In the genomic region with DNA sequence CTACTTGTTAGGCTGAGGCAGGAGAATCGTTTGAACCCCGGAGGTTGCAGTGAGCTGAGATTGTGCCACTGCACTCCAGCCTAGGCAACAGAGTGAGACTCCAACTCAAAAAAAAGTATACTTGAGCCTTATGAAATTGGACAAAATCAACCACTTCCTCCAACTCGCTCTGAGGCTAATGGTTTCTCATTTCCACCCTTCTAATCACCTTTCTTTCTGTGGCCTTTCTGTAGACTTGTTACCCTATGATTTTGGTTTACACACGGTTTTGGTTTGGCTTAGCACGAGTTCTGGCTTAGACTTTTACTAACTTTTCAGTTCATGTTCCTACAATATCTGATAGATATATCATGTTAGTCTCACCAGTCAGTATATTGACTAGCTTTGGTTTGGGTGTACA, we compare ENCODE assay signal across 24 cellular contexts.
"Had no signal": no experiment of that assay in that cellular context is flagged by ENCODE, and none has a peak within 500 bp of the region (broad histone marks: within the 10 kb centered on the region; RNA-seq: fewer than 3 reads in every experiment).

No MANE protein-coding gene starts in this region.

- H3K9me3 Mint-ChIP-seq: activated CD4-positive, alpha-beta memory T cell treated with anti-CD3 and anti-CD28 coated beads, Interleukin-2, amount 10 ng/mL, durations not matched to agents 7 days and 5 days; activated CD4-positive, alpha-beta T cell treated with anti-CD3 and anti-CD28 coated beads, Interleukin-2, amount 10 ng/mL, durations not matched to agents 7 days and 5 days; activated naive CD4-positive, alpha-beta T cell treated with anti-CD3 and anti-CD28 coated beads, Interleukin-2, amount 50 U/mL, for 72 hours; naive thymus-derived CD8-positive, alpha-beta T cell had no signal

- DNase-seq: activated CD4-positive, alpha-beta memory T cell treated with anti-CD3 and anti-CD28 coated beads, Interleukin-2, amount 10 ng/mL, durations not matched to agents 7 days and 5 days; activated CD4-positive, alpha-beta T cell treated with anti-CD3 and anti-CD28 coated beads, Interleukin-2, amount 10 ng/mL, durations not matched to agents 7 days and 5 days; activated CD4-positive, CD25-positive, alpha-beta regulatory T cell treated with anti-CD3 and anti-CD28 coated beads, Interleukin-2, amount 50 U/mL, for 72 hours; activated CD8-positive, alpha-beta memory T cell treated with anti-CD3 and anti-CD28 coated beads, Interleukin-2, amount 10 ng/mL, durations not matched to agents 7 days and 5 days; activated naive CD4-positive, alpha-beta T cell; activated T-cell treated with anti-CD3 and anti-CD28 coated beads, Interleukin-2, amount 50 U/mL, for 48 hours; effector CD8-positive, alpha-beta T cell; esophagus squamous epithelium; foreskin melanocyte; heart right ventricle; left lung; lower lobe of right lung; mesenchymal stem cell; naive thymus-derived CD8-positive, alpha-beta T cell; right cardiac atrium; spleen; stimulated activated naive CD4-positive, alpha-beta T cell; tibial artery; upper lobe of right lung had no signal

- H3K27me3 ChIP-seq: esophagus squamous epithelium, heart right ventricle, left lung, spleen, suprapubic skin, tibial artery, upper lobe of right lung had no signal

- ATAC-seq: activated CD8-positive, alpha-beta memory T cell treated with anti-CD3 and anti-CD28 coated beads, Interleukin-2, amount 10 ng/mL, durations not matched to agents 7 days and 5 days; activated naive CD4-positive, alpha-beta T cell treated with anti-CD3 and anti-CD28 coated beads, Interleukin-2, amount 50 U/mL, for 72 hours; heart right ventricle; left lung; lower lobe of right lung; naive thymus-derived CD8-positive, alpha-beta T cell; right cardiac atrium; upper lobe of right lung had no signal

- H3K27ac ChIP-seq: epithelial cell of prostate, esophagus squamous epithelium, heart right ventricle, left lung, lower lobe of right lung, spleen, suprapubic skin, tibial artery, upper lobe of right lung had no signal

- H3K9me3 ChIP-seq: esophagus squamous epithelium, heart right ventricle, left lung, lower lobe of right lung, spleen, suprapubic skin, tibial artery, upper lobe of right lung had no signal

- H3K36me3 ChIP-seq: left lung, upper lobe of right lung had no signal

- H3K4me1 ChIP-seq: esophagus squamous epithelium, heart right ventricle, left lung, lower lobe of right lung, spleen, suprapubic skin, tibial artery, upper lobe of right lung had no signal

- H3K4me3 ChIP-seq: esophagus squamous epithelium, heart right ventricle, left lung, lower lobe of right lung, spleen, suprapubic skin, tibial artery, upper lobe of right lung had no signal

- H3K36me3 Mint-ChIP-seq: activated naive CD4-positive, alpha-beta T cell treated with anti-CD3 and anti-CD28 coated beads, Interleukin-2, amount 50 U/mL, for 72 hours had no signal

- H3K4me1 Mint-ChIP-seq: activated CD4-positive, alpha-beta T cell treated with anti-CD3 and anti-CD28 coated beads, Interleukin-2, amount 10 ng/mL, durations not matched to agents 7 days and 5 days had no signal

- H3K4me3 Mint-ChIP-seq: activated CD4-positive, alpha-beta memory T cell treated with anti-CD3 and anti-CD28 coated beads, Interleukin-2, amount 10 ng/mL, durations not matched to agents 7 days and 5 days; activated CD4-positive, alpha-beta T cell treated with anti-CD3 and anti-CD28 coated beads, Interleukin-2, amount 10 ng/mL, durations not matched to agents 7 days and 5 days; activated CD8-positive, alpha-beta memory T cell treated with anti-CD3 and anti-CD28 coated beads, Interleukin-2, amount 10 ng/mL, durations not matched to agents 7 days and 5 days; naive thymus-derived CD8-positive, alpha-beta T cell had no signal

- FAIRE-seq: bronchial epithelial cell, islet of Langerhans had no signal

- H3K27ac Mint-ChIP-seq: activated CD4-positive, alpha-beta memory T cell treated with anti-CD3 and anti-CD28 coated beads, Interleukin-2, amount 10 ng/mL, durations not matched to agents 7 days and 5 days; activated CD4-positive, alpha-beta T cell treated with anti-CD3 and anti-CD28 coated beads, Interleukin-2, amount 10 ng/mL, durations not matched to agents 7 days and 5 days; activated CD8-positive, alpha-beta memory T cell treated with anti-CD3 and anti-CD28 coated beads, Interleukin-2, amount 10 ng/mL, durations not matched to agents 7 days and 5 days; naive thymus-derived CD8-positive, alpha-beta T cell had no signal

- H3K27me3 Mint-ChIP-seq: activated CD4-positive, alpha-beta memory T cell treated with anti-CD3 and anti-CD28 coated beads, Interleukin-2, amount 10 ng/mL, durations not matched to agents 7 days and 5 days; activated CD4-positive, alpha-beta T cell treated with anti-CD3 and anti-CD28 coated beads, Interleukin-2, amount 10 ng/mL, durations not matched to agents 7 days and 5 days; activated CD8-positive, alpha-beta memory T cell treated with anti-CD3 and anti-CD28 coated beads, Interleukin-2, amount 10 ng/mL, durations not matched to agents 7 days and 5 days; naive thymus-derived CD8-positive, alpha-beta T cell had no signal
